ENCODE assay signal across 19 cellular contexts in the genomic region with DNA sequence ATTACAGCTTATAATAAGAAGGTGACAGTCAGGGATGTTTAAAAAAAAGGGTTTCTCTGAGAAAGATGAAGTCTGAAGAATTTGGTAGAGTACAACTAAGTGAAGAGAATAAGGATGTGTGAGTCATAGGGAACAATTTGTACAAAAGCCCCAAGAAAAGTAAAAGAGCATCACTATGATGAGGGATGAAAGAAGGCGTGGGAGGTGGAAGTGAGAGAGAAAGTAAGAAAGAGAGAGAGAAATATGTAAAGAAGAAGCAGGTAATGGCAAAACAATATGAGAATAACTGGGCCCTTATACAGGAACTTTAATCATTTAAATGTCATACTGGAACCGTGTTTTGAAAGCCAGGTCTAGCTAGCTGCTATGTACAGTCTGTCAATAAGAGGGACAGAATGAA.
"Had no signal": no experiment of that assay in that cellular context is flagged by ENCODE, and none has a peak within 500 bp of the region (broad histone marks: within the 10 kb centered on the region; RNA-seq: fewer than 3 reads in every experiment).

No MANE protein-coding gene starts in this region.

- H3K27ac Mint-ChIP-seq: dendritic cell treated with granulocyte-macrophage colony-stimulating factor and Interleukin-4, amounts not matched to agents 40 ng/mL and 50 ng/mL, for 4 days; immature natural killer cell had no signal

- H3K4me1 ChIP-seq: psoas muscle, SJCRH30, upper lobe of left lung had no signal

- FAIRE-seq: endothelial cell of umbilical vein had no signal

- H3K4me3 Mint-ChIP-seq: dendritic cell treated with granulocyte-macrophage colony-stimulating factor and Interleukin-4, amounts not matched to agents 40 ng/mL and 50 ng/mL, for 4 days; immature natural killer cell; naive B cell; neural crest cell had no signal

- H3K4me1 Mint-ChIP-seq: immature natural killer cell, neural crest cell had no signal

- H3K4me3 ChIP-seq: esophagus muscularis mucosa, mucosa of descending colon, psoas muscle, SJCRH30, skin epidermis, thoracic aorta, upper lobe of left lung had no signal

- H3K9me3 ChIP-seq: esophagus muscularis mucosa, mucosa of descending colon, psoas muscle, SJCRH30, thoracic aorta, upper lobe of left lung had no signal

- H3K27ac ChIP-seq: esophagus muscularis mucosa, psoas muscle, SJCRH30, skin epidermis, thoracic aorta, upper lobe of left lung had no signal

- H3K27me3 ChIP-seq: esophagus muscularis mucosa, SJCRH30, upper lobe of left lung had no signal

- ATAC-seq: mucosa of descending colon, psoas muscle, right cardiac atrium had no signal

- DNase-seq: activated naive CD4-positive, alpha-beta T cell; activated T-cell treated with anti-CD3 and anti-CD28 coated beads, Interleukin-2, amount 50 U/mL, for 48 hours; amniotic stem cell; effector CD8-positive, alpha-beta T cell; immature natural killer cell; mesenchymal stem cell; mucosa of descending colon; naive B cell; psoas muscle; right cardiac atrium; SJCRH30; T1000; upper lobe of left lung had no signal

- H3K27me3 Mint-ChIP-seq: dendritic cell treated with granulocyte-macrophage colony-stimulating factor and Interleukin-4, amounts not matched to agents 40 ng/mL and 50 ng/mL, for 4 days; naive B cell had no signal

- H3K36me3 ChIP-seq: upper lobe of left lung had no signal
